Comparison of ENCODE assay signal across 10 cellular contexts in the genomic region with DNA sequence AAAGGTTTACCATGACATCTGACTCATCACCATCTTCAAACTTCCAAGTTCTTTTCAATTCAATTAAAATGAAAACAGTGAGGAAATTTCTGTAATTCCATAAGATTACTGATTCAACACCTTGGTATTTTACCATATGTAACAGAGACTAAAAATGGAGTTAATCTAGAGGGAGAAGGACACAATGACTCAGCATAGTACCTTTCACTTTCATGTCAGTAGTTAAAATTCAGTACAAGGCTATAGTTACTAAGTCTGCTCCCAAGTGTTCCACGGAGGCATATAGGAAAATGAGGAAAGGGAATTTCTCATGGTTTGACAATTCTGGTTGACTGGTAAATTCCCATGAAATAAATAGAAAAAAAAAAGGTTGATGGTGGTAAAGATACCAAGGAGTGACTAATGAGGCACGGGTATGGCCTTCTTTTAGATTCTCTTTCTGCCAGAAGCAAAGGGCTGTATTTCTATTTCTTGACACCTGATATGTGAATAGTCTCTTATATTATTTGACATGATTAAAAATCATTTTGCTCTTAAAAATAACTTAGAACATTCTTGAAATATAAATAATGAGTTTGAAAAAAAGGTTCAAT.
DNase-seq lines count a peak whose midpoint lies in the region; ATAC-seq and TF ChIP-seq lines count a peak whose summit lies in the region.
"Had no signal": no experiment of that assay in that cellular context is flagged by ENCODE, and none has a peak within 500 bp of the region (broad histone marks: within the 10 kb centered on the region; RNA-seq: fewer than 3 reads in every experiment).

No MANE protein-coding gene starts in this region.

- ATAC-seq in GM19395 (IDR thresholded peaks at IDR 0.05; ENCODE audit: unreplicated experiment), result peak; percentile 88
- peak; percentile 97 for ATAC-seq in HG02973 (IDR thresholded peaks at IDR 0.05; ENCODE audit: unreplicated experiment)

- DNase-seq in M059J (ENCODE audit: low read depth) (peak; percentile 73), iris pigment epithelial cell (ENCODE audit: low read depth) (peak; percentile 66), SW480 (ENCODE audit: low spot score) (no peak), adrenal gland (no peak), NCI-H1092 treated with DMSO at 0.1 percent for 48 hours (lab: John Stamatoyannopoulos, UW) (no peak)
- DNase-seq in stimulated activated naive CD4-positive, alpha-beta T cell (lab: John Stamatoyannopoulos, UW), result no peak
- DNase-seq: H7, NCI-H2107 had no signal

- no peaks in the 10 kb centered on the region for H3K9me3 ChIP-seq in adrenal gland (replicated peaks in 1 of 3)

- TF ChIP-seq POLR2A in adrenal gland (IDR thresholded peaks at IDR 0.05), result no peak

- no peaks in the 10 kb centered on the region for H3K36me3 ChIP-seq in adrenal gland (replicated peaks in 1 of 2)

- H3K27me3 ChIP-seq in adrenal gland, result no peaks in the 10 kb centered on the region

- no peak overlapping the region for H3K4me3 ChIP-seq in adrenal gland

- no peak overlapping the region for H3K27ac ChIP-seq in adrenal gland

- 63 to 75% (median 68%) methylated on average over 2 of the region's 2 CpGs for WGBS in adrenal gland, 4 donors

- no peaks in the 10 kb centered on the region for H3K4me1 ChIP-seq in adrenal gland (replicated peaks in 1 of 2)

- no peak for TF ChIP-seq CTCF in adrenal gland (IDR thresholded peaks at IDR 0.05)

- intact Hi-C loops in adrenal gland (cut with DNase I), result no loop called here

Comparison
In these comparisons a context has a peak if more than half of its experiments do, and no peak if none do; other contexts are left out.
1. DNase-seq: peak in M059J (single experiment) and iris pigment epithelial cell (single experiment); none in SW480 (single experiment), stimulated activated naive CD4-positive, alpha-beta T cell (0 of 6), adrenal gland (0 of 7) and NCI-H1092 treated with DMSO at 0.1 percent for 48 hours (single experiment).